Comparison of ENCODE assay signal across 20 cellular contexts in the genomic region with DNA sequence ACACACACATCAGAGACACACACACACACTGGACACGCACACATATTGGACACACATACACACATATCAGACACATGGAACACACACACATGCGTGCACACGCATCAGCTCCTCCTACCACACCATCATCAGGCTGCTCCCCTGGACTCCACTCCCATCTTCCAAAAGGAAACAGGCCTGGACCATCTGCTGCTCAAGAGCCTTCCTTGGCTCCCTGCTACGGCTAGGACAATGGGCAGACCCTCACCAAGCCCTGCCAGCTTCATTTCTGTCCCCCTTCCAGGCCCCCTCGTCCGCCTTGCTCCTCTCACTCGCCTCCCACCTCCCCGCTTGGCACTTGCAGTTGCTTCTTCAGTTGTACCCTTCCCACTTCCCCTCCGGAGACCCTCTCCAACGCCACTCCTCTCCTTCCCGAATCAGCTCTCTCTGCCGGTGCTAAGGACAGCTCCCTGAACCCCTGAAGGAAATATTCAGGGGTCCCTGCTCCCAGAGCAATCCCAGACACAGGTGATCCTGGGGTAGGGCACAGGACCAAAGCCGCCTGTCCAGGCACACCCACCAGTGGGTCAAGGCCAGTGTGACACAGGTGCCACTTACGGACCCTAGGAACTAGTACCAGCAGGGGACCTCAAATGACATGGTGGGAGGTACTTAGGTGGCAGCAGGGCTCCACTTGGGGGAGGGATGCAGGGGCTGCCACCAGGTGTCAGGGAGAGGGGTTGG. TPM values are rescaled to one million over a fixed set of nuclear protein-coding genes. Genes with fewer than 3 reads are reported as not detected.
"Had no signal": no experiment of that assay in that cellular context is flagged by ENCODE, and none has a peak within 500 bp of the region (broad histone marks: within the 10 kb centered on the region; RNA-seq: fewer than 3 reads in every experiment).

No MANE protein-coding gene starts in this region.

- H3K27me3 ChIP-seq: right atrium auricular region had no signal

- FAIRE-seq: kidney had no signal

- H3K4me1 ChIP-seq: esophagus squamous epithelium, sigmoid colon, transverse colon had no signal

- H3K4me3 ChIP-seq: esophagus squamous epithelium, gastroesophageal sphincter, left ventricle myocardium inferior, lower lobe of right lung, right atrium auricular region, sigmoid colon, skin epidermis, stomach, thoracic aorta, transverse colon had no signal

- H3K36me3 Mint-ChIP-seq: memory B cell; natural killer cell treated with Interleukin-12 subunit alpha and Interleukin-12 subunit beta and Interleukin-15 and Interleukin-18, amount 100 ng/mL, for 72 hours had no signal

- H3K36me3 ChIP-seq: esophagus squamous epithelium, gastroesophageal sphincter, left ventricle myocardium inferior, lower lobe of right lung, right atrium auricular region, sigmoid colon, stomach, thoracic aorta, transverse colon had no signal

- H3K9me3 ChIP-seq: esophagus squamous epithelium, gastroesophageal sphincter, left ventricle myocardium inferior, lower lobe of right lung, right atrium auricular region, sigmoid colon, stomach, thoracic aorta, transverse colon had no signal

- ATAC-seq: gastroesophageal sphincter; left cardiac atrium; lower lobe of right lung; natural killer cell treated with Interleukin-12 subunit alpha and Interleukin-12 subunit beta and Interleukin-15 and Interleukin-18, amount 100 ng/mL, for 72 hours had no signal

- H3K27ac Mint-ChIP-seq: memory B cell; natural killer cell treated with Interleukin-12 subunit alpha and Interleukin-12 subunit beta and Interleukin-15 and Interleukin-18, amount 100 ng/mL, for 72 hours had no signal

- H3K9me3 Mint-ChIP-seq: memory B cell; natural killer cell treated with Interleukin-12 subunit alpha and Interleukin-12 subunit beta and Interleukin-15 and Interleukin-18, amount 100 ng/mL, for 72 hours had no signal

- H3K27ac ChIP-seq: esophagus squamous epithelium, gastroesophageal sphincter, left ventricle myocardium inferior, lower lobe of right lung, right atrium auricular region, sigmoid colon, skin epidermis, stomach, thoracic aorta, transverse colon had no signal

- DNase-seq: esophagus squamous epithelium; foreskin fibroblast; kidney; left cardiac atrium; left ventricle myocardium inferior; lower lobe of right lung; midbrain; sigmoid colon; stimulated activated CD4-positive, alpha-beta T cell treated with anti-CD3 and anti-CD28 coated beads, Interleukin-12 subunit alpha, Interleukin-12 subunit beta, amount 100 ng/mL, for 4 hours; stimulated activated naive CD4-positive, alpha-beta T cell; stomach; substantia nigra; transverse colon had no signal

- H3K4me3 Mint-ChIP-seq: memory B cell; natural killer cell treated with Interleukin-12 subunit alpha and Interleukin-12 subunit beta and Interleukin-15 and Interleukin-18, amount 100 ng/mL, for 72 hours had no signal

RNA-seq across cellular contexts. Expression of a gene that starts 12.1 kb away (rescaled TPM):
- total RNA-seq: natural killer cell treated with Interleukin-12 subunit alpha and Interleukin-12 subunit beta and Interleukin-15 and Interleukin-18, amount 100 ng/mL, for 72 hours; pulmonary artery endothelial cell had no signal

RNA-seq across cellular contexts. Expression of a gene that starts 57.8 kb away (rescaled TPM):
- total RNA-seq: esophagus squamous epithelium; natural killer cell treated with Interleukin-12 subunit alpha and Interleukin-12 subunit beta and Interleukin-15 and Interleukin-18, amount 100 ng/mL, for 72 hours; pulmonary artery endothelial cell; thoracic aorta had no signal
